ENCODE assay signal across 18 cellular contexts in the genomic region with DNA sequence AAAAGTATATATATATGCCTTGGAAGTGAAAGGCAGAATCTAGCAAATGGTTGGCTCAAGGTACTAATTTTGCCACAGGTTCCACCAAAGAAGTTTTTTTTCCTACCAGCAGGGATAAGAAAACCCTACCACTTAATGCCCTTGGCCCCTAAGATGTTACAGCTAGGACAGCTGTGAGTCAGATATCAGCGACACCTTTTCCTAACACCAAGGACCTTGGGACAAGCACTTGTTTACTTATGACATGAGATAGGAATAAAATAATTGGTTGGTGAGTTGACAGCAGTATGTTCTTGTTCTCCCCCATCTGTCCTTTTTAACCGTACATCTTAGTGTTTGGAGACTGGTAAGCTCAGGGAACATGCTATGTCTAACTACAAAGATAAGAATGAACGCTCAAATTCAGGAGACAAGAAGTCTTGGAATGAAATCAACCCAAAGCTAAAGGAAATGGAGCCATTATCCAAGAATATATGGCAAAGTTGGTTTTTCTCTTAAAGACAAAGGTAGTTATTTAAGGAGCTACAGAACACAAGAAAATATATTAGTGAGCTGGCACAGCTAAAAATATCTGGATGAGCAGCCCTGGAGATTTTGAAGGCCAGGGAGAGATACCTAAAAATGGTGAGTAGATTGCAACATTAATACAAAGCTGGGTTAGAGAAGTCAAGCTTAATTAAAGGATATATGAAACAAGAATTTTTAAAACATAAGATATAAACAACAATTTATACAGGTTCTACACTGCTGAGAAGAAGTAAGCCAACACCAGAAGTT.
"Had no signal": no experiment of that assay in that cellular context is flagged by ENCODE, and none has a peak within 500 bp of the region (broad histone marks: within the 10 kb centered on the region; RNA-seq: fewer than 3 reads in every experiment).

No MANE protein-coding gene starts in this region.

- H3K4me3 ChIP-seq: esophagus muscularis mucosa, gastroesophageal sphincter, mucosa of descending colon, right lobe of liver, spleen, tibial artery, upper lobe of left lung, uterus had no signal

- H3K4me1 ChIP-seq: right lobe of liver, spleen, upper lobe of left lung, uterus had no signal

- H3K27ac ChIP-seq: esophagus muscularis mucosa, gastroesophageal sphincter, right lobe of liver, spleen, tibial artery, upper lobe of left lung, uterus had no signal

- ATAC-seq: gastroesophageal sphincter; left colon; mucosa of descending colon; natural killer cell; right lobe of liver; stimulated activated memory B cell treated with anti-CD40 and anti-IgM and Interleukin-4, amounts not matched to agents 10 μg/mL and 1 μg/mL and 100 μg/mL, for 72 hours had no signal

- H3K36me3 ChIP-seq: right lobe of liver, upper lobe of left lung, uterus had no signal

- H3K27me3 ChIP-seq: esophagus muscularis mucosa, gastroesophageal sphincter, right lobe of liver, spleen, tibial artery, upper lobe of left lung, uterus had no signal

- H3K9me3 ChIP-seq: esophagus muscularis mucosa, gastroesophageal sphincter, mucosa of descending colon, right lobe of liver, spleen, tibial artery, upper lobe of left lung, uterus had no signal

- DNase-seq: cerebellar nuclear complex; glutamatergic neuron; hippocampal formation; left colon; mammary epithelial cell; mucosa of descending colon; natural killer cell; right lobe of liver; spleen; stimulated activated CD4-positive, alpha-beta T cell treated with anti-CD3 and anti-CD28 coated beads, Interleukin-15, amount 100 ng/mL, for 24 hours; stimulated activated CD4-positive, alpha-beta T cell treated with anti-CD3 and anti-CD28 coated beads, Interleukin-1b, Interleukin-23, amount 100 ng/mL, for 48 hours; stimulated activated CD4-positive, alpha-beta T cell treated with anti-CD3 and anti-CD28 coated beads, Interleukin-4, amount 100 ng/mL, for 24 hours; tibial artery; upper lobe of left lung; uterus had no signal
